ENCODE assay signal across 18 cellular contexts in the genomic region with DNA sequence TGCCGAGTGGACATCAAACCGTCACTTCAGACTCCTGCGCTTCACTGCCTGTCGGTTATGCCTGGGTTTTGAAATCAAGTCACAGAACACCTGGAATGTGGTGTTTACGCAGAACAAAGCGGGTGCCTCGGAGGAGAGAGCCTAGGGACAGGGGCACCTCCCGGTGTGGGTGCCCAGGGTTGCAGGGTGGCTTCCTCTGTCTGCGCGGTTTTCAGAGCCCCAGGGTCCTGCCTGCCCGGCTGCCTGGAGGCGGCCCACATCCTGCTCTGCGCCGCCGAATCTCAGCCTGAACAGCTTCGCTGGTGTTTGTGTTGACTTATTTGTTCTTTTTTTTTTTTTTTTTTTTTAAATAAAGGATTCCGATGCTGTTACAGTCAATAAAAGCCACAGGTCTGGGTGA.
"Had no signal": no experiment of that assay in that cellular context is flagged by ENCODE, and none has a peak within 500 bp of the region (broad histone marks: within the 10 kb centered on the region; RNA-seq: fewer than 3 reads in every experiment).

No MANE protein-coding gene starts in this region.

- H3K27me3 Mint-ChIP-seq: activated CD4-positive, alpha-beta memory T cell treated with anti-CD3 and anti-CD28 coated beads for 36 hours; activated CD4-positive, alpha-beta T cell treated with anti-CD3 and anti-CD28 coated beads for 36 hours; activated naive CD8-positive, alpha-beta T cell treated with anti-CD3 and anti-CD28 coated beads, Interleukin-2, amount 50 U/mL, for 24 hours; naive B cell had no signal

- H3K9me3 ChIP-seq: gastroesophageal sphincter, tibial artery had no signal

- H3K27me3 ChIP-seq: neural progenitor cell had no signal

- H3K36me3 ChIP-seq: gastroesophageal sphincter, neural progenitor cell, tibial artery had no signal

- H3K9me3 Mint-ChIP-seq: activated CD4-positive, alpha-beta memory T cell treated with anti-CD3 and anti-CD28 coated beads for 36 hours; activated naive CD4-positive, alpha-beta T cell treated with anti-CD3 and anti-CD28 coated beads for 36 hours; activated naive CD8-positive, alpha-beta T cell treated with anti-CD3 and anti-CD28 coated beads, Interleukin-2, amount 50 U/mL, for 24 hours; activated T-cell treated with anti-CD3 and anti-CD28 coated beads, Interleukin-2, amount 50 U/mL, for 24 hours; activated T-helper 2 cell treated with anti-CD3 and anti-CD28 coated beads, Interferon-gamma antibody, Interleukin-2, Interleukin-4, amounts not matched to agents 10 μg/mL and 5 μg/mL and 100 μg/mL, durations not matched to agents 14 hours and 24 hours and 36 hours; endodermal cell; naive B cell; neural progenitor cell had no signal

- DNase-seq: activated CD4-positive, alpha-beta memory T cell treated with anti-CD3 and anti-CD28 coated beads for 36 hours; activated CD4-positive, alpha-beta T cell treated with anti-CD3 and anti-CD28 coated beads for 36 hours; activated naive CD4-positive, alpha-beta T cell treated with anti-CD3 and anti-CD28 coated beads for 36 hours; activated naive CD8-positive, alpha-beta T cell treated with anti-CD3 and anti-CD28 coated beads, Interleukin-2, amount 50 U/mL, for 24 hours; cortex of kidney; hypothalamus; mesendoderm; naive B cell; stimulated activated CD4-positive, alpha-beta T cell treated with anti-CD3 and anti-CD28 coated beads, Interleukin-4, amount 100 ng/mL, for 1 hour; stimulated activated naive CD4-positive, alpha-beta T cell treated with Interleukin-2 at 50 U/mL for 16 hours; T-helper 9 cell had no signal

- H3K27ac Mint-ChIP-seq: activated CD4-positive, alpha-beta memory T cell treated with anti-CD3 and anti-CD28 coated beads for 36 hours; activated CD4-positive, alpha-beta T cell treated with anti-CD3 and anti-CD28 coated beads for 36 hours; activated naive CD4-positive, alpha-beta T cell treated with anti-CD3 and anti-CD28 coated beads for 36 hours; activated naive CD8-positive, alpha-beta T cell treated with anti-CD3 and anti-CD28 coated beads, Interleukin-2, amount 50 U/mL, for 24 hours; activated T-cell treated with anti-CD3 and anti-CD28 coated beads, Interleukin-2, amount 50 U/mL, for 24 hours; activated T-helper 2 cell treated with anti-CD3 and anti-CD28 coated beads, Interferon-gamma antibody, Interleukin-2, Interleukin-4, amounts not matched to agents 10 μg/mL and 5 μg/mL and 100 μg/mL, durations not matched to agents 14 hours and 24 hours and 36 hours; endodermal cell; naive B cell had no signal

- ATAC-seq: activated CD4-positive, alpha-beta T cell treated with anti-CD3 and anti-CD28 coated beads for 36 hours; activated naive CD8-positive, alpha-beta T cell treated with anti-CD3 and anti-CD28 coated beads, Interleukin-2, amount 50 U/mL, for 24 hours; gastroesophageal sphincter had no signal

- H3K4me3 ChIP-seq: gastroesophageal sphincter, neural progenitor cell, tibial artery had no signal

- H3K27ac ChIP-seq: epithelial cell of prostate, gastroesophageal sphincter, neural progenitor cell, tibial artery had no signal

- H3K4me1 ChIP-seq: gastroesophageal sphincter, neural progenitor cell, tibial artery had no signal

- H3K4me3 Mint-ChIP-seq: activated CD4-positive, alpha-beta memory T cell treated with anti-CD3 and anti-CD28 coated beads for 36 hours; activated CD4-positive, alpha-beta T cell treated with anti-CD3 and anti-CD28 coated beads for 36 hours; activated naive CD4-positive, alpha-beta T cell treated with anti-CD3 and anti-CD28 coated beads for 36 hours; activated naive CD8-positive, alpha-beta T cell treated with anti-CD3 and anti-CD28 coated beads, Interleukin-2, amount 50 U/mL, for 24 hours; activated T-cell treated with anti-CD3 and anti-CD28 coated beads, Interleukin-2, amount 50 U/mL, for 24 hours; endodermal cell; naive B cell; neural progenitor cell had no signal

- H3K9ac ChIP-seq: neural progenitor cell had no signal

- H3K4me2 ChIP-seq: neural progenitor cell had no signal

- H2AFZ ChIP-seq: neural progenitor cell had no signal

- H3K4me1 Mint-ChIP-seq: activated CD4-positive, alpha-beta T cell treated with anti-CD3 and anti-CD28 coated beads for 36 hours; activated naive CD8-positive, alpha-beta T cell treated with anti-CD3 and anti-CD28 coated beads, Interleukin-2, amount 50 U/mL, for 24 hours; endodermal cell had no signal
